8 cellular contexts compared by ENCODE assay signal in genomic region chr1:109509176-109510134, GRCh38. TPM values are rescaled to one million over a fixed set of nuclear protein-coding genes. Genes with fewer than 3 reads are reported as not detected.
DNase-seq lines count a peak whose midpoint lies in the region; ATAC-seq and TF ChIP-seq lines count a peak whose summit lies in the region.

Gene AMIGO1, minus strand, starts transcription at chr1:109509727. Its CDS starts 815 bp downstream, at chr1:109508912.

- H3K36me3 ChIP-seq in GM06990 (ENCODE audit: control insufficient read depth, insufficient read depth, low read length) = no peaks in the 10 kb centered on the region
- no peaks in the 10 kb centered on the region for H3K36me3 ChIP-seq in cardiac muscle cell

- H3K4me3 ChIP-seq in GM06990 (replicated peaks; ENCODE audit: low read depth, low read length) = peak within 1 kb of the TSS; percentile 71
- peak within 1 kb of the TSS; percentile 72 for H3K4me3 ChIP-seq in cardiac muscle cell

- TF ChIP-seq CTCF in GM06990 (IDR thresholded peaks at IDR 0.05; ENCODE audit: insufficient read depth, low read length, poor library complexity, severe bottlenecking) (no peak), cardiac muscle cell (IDR thresholded peaks at IDR 0.05; ENCODE audit: low read depth, low read length) (no peak)

- DNase-seq in GM06990 (ENCODE audit: extremely low read depth, insufficient read length) = peak; percentile 75
- peak; percentile 26 to 59 for DNase-seq in SHP77 (lab: John Stamatoyannopoulos, UW)
- peak; percentile 75 for DNase-seq in activated naive CD4-positive, alpha-beta T cell treated with anti-CD3 and anti-CD28 coated beads, Interleukin-2, amount 50 U/mL, for 16 hours
- peak; percentile 59 to 87 for DNase-seq in cardiac muscle cell (ENCODE audit: low read depth in 1 of 2, low spot score in 1 of 2)
- DNase-seq in posterior cingulate gyrus = peak in 6 of 10 donors; percentile 37 to 92 (median 72)
- DNase-seq in H4 (ENCODE audit: low spot score) = no peak

- no peaks in the 10 kb centered on the region for H3K4me1 ChIP-seq in cardiac muscle cell (ENCODE audit: low read depth)

- no peak within 1 kb of the TSS for H3K27ac ChIP-seq in cardiac muscle cell

- intact Hi-C loops in posterior cingulate gyrus (cut with DNase I) = no loop called here

- no peaks in the 10 kb centered on the region for H3K9me3 ChIP-seq in cardiac muscle cell (ENCODE audit: low read depth)

- ATAC-seq in HG03432 (IDR thresholded peaks at IDR 0.05; ENCODE audit: unreplicated experiment) (peak; percentile 65), HG03139 (IDR thresholded peaks at IDR 0.05; ENCODE audit: unreplicated experiment) (no peak)

- no peaks in the 10 kb centered on the region for H3K27me3 ChIP-seq in GM06990 (replicated peaks; ENCODE audit: control insufficient read depth, insufficient read depth, low read length)
- peaks cover 49% of the 10 kb centered on the region for H3K27me3 ChIP-seq in cardiac muscle cell

RNA-seq across cellular contexts. Expression of gene AMIGO1, which starts in this region (rescaled TPM):
- total RNA-seq in cardiac muscle cell = 10.5 and 11.2 TPM in 2 replicates
- polyA plus RNA-seq in cardiac muscle cell = 7.7 and 10.1 TPM in 2 replicates
- 0.72 and 1.5 TPM in 2 replicates for total RNA-seq in H4 (2014; rRNA removed; shearing (Covaris generic))
